In genomic region chrX:121579016-121579760, GRCh38 we compare ENCODE assay signal across 8 cellular contexts.
DNase-seq lines count a peak whose midpoint lies in the region; ATAC-seq, FAIRE-seq and TF ChIP-seq lines count a peak whose summit lies in the region.

No MANE protein-coding gene starts in this region.

- H3K27ac ChIP-seq in pancreas = no peak overlapping the region

- intact Hi-C loops in pancreas (cut with DNase I) = no loop called here

- no peak overlapping the region for H3K4me3 ChIP-seq in astrocyte of the cerebellum (ENCODE audit: low read depth, low read length)
- no peak overlapping the region for H3K4me3 ChIP-seq in pancreas

- H3K27me3 ChIP-seq in pancreas = no peaks in the 10 kb centered on the region

- FAIRE-seq in pancreas (lab: Jason Lieb, UNC) = no peak

- ATAC-seq in GM18870 (IDR thresholded peaks at IDR 0.05; ENCODE audit: unreplicated experiment) (peak; percentile 50), pancreas (peak in 3 of 4 donors; percentile 40 to 62 (median 61)), GM19324 (IDR thresholded peaks at IDR 0.05; ENCODE audit: low FRiP score, unreplicated experiment) (no peak)

- H3K9me3 ChIP-seq in pancreas = no peaks in the 10 kb centered on the region

- no peaks in the 10 kb centered on the region for H3K4me1 ChIP-seq in pancreas

- 5 to 10% methylated on average over 3 of the region's 3 CpGs for WGBS in pancreas, 2 donors

- in situ Hi-C loops in astrocyte of the cerebellum (cut with HindIII; ENCODE audit: low sequenced_read_pairs) = no loop called here

- TF ChIP-seq EP300 in Ishikawa (IDR thresholded peaks at IDR 0.05; ENCODE audit: borderline replicate concordance) = no peak

- TF ChIP-seq RAD21 in Ishikawa (IDR thresholded peaks at IDR 0.05; ENCODE audit: low read depth) = peak; percentile 47

- DNase-seq in DMS114 treated with DMSO at 0.1 percent for 48 hours (lab: John Stamatoyannopoulos, UW; ENCODE audit: unreplicated experiment) (peak; percentile 0), astrocyte of the cerebellum (ENCODE audit: low read depth) (peak; percentile 1), pancreas (peak in 2 of 6 donors; percentile 16 to 19), SKM-1 treated with dmso at 0.1 percent for 144 hours (lab: John Stamatoyannopoulos, UW; ENCODE audit: unreplicated experiment) (no peak)
- DNase-seq in NK-92 treated with Interleukin-12 subunit alpha and Interleukin-12 subunit beta, amount 100 ng/mL, for 24 hours (lab: John Stamatoyannopoulos, UW) = no peak

- TF ChIP-seq CTCF in astrocyte of the cerebellum (IDR thresholded peaks at IDR 0.05; ENCODE audit: low read depth, low read length, missing control alignments) = no peak
- TF ChIP-seq CTCF in pancreas (IDR thresholded peaks at IDR 0.05) = peak in 2 of 4 donors; percentile 13 to 19

- no peaks in the 10 kb centered on the region for H3K36me3 ChIP-seq in pancreas

TF ChIP-seq in Ishikawa, 13 proteins besides CTCF, POLR2A, EP300 and RAD21:
- no peak for TF ChIP-seq TEAD4 (IDR thresholded peaks at IDR 0.05)
- TF ChIP-seq USF1 (IDR thresholded peaks at IDR 0.05) = no peak
- TF ChIP-seq TAF1 (IDR thresholded peaks at IDR 0.05; ENCODE audit: low read depth) = no peak
- no peak for TF ChIP-seq YY1 (IDR thresholded peaks at IDR 0.05; ENCODE audit: low read depth)
- TF ChIP-seq CEBPB (IDR thresholded peaks at IDR 0.05) = no peak
- no peak for TF ChIP-seq REST (IDR thresholded peaks at IDR 0.05; ENCODE audit: low read depth)
- TF ChIP-seq, protein P1, sequence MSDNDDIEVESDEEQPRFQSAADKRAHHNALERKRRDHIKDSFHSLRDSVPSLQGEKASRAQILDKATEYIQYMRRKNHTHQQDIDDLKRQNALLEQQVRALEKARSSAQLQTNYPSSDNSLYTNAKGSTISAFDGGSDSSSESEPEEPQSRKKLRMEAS (IDR thresholded peaks at IDR 0.05) = no peak
- no peak for TF ChIP-seq TCF12 (IDR thresholded peaks at IDR 0.05; ENCODE audit: low read depth)
- no peak for TF ChIP-seq CREB1 (IDR thresholded peaks at IDR 0.05; ENCODE audit: low read depth)
- TF ChIP-seq EGR1 (IDR thresholded peaks at IDR 0.05) = no peak
- TF ChIP-seq NFIC (IDR thresholded peaks at IDR 0.05) = no peak
- TF ChIP-seq ZBTB7A (IDR thresholded peaks at IDR 0.05; ENCODE audit: low read depth) = no peak
- no peak for TF ChIP-seq FOXM1 (IDR thresholded peaks at IDR 0.05; ENCODE audit: borderline replicate concordance, low read depth)
TF ChIP-seq in Ishikawa: peak in this region for 0.

Comparison
In these comparisons a context has a peak if more than half of its experiments do, and no peak if none do; other contexts are left out.
1. DNase-seq: peak in DMS114 treated with DMSO at 0.1 percent for 48 hours (single experiment) and astrocyte of the cerebellum (single experiment); none in SKM-1 treated with dmso at 0.1 percent for 144 hours (single experiment) and NK-92 treated with Interleukin-12 subunit alpha and Interleukin-12 subunit beta, amount 100 ng/mL, for 24 hours (single experiment).